22 cellular contexts compared by ENCODE assay signal in genomic region chr22:37254867-37255233, GRCh38. TPM values are rescaled to one million over a fixed set of nuclear protein-coding genes. Genes with fewer than 3 reads are reported as not detected.
DNase-seq lines count a peak whose midpoint lies in the region; ATAC-seq and TF ChIP-seq lines count a peak whose summit lies in the region.
"Had no signal": no experiment of that assay in that cellular context is flagged by ENCODE, and none has a peak within 500 bp of the region (broad histone marks: within the 10 kb centered on the region; RNA-seq: fewer than 3 reads in every experiment).

No MANE protein-coding gene starts in this region.

- no peak for TF ChIP-seq EP300 in gastroesophageal sphincter (IDR thresholded peaks at IDR 0.05)

- in situ Hi-C loops in SK-MEL-5 (cut with HindIII; ENCODE audit: low pct_unique_long_range_greater_than_20kb, low sequenced_read_pairs): no loop called here

- TF ChIP-seq CTCF in choroid plexus epithelial cell (conservative IDR thresholded peaks at IDR 0.05; ENCODE audit: low read depth, low read length) (no peak), gastroesophageal sphincter (IDR thresholded peaks at IDR 0.05) (no peak), Peyer's patch (IDR thresholded peaks at IDR 0.05) (no peak)

- H3K4me3 Mint-ChIP-seq in activated T-cell treated with anti-CD3 and anti-CD28 coated beads, Interleukin-2, amount 50 U/mL, for 4 hours: no peak overlapping the region
- H3K4me3 Mint-ChIP-seq: activated naive CD8-positive, alpha-beta T cell treated with anti-CD3 and anti-CD28 coated beads, Interleukin-2, amount 10 ng/mL, durations not matched to agents 7 days and 5 days; CD4-positive, alpha-beta memory T cell; T-cell had no signal

- H3K27ac ChIP-seq in gastroesophageal sphincter: no peak overlapping the region
- H3K27ac ChIP-seq in Peyer's patch: no peak overlapping the region
- H3K27ac ChIP-seq: heart right ventricle, neutrophil, sigmoid colon, upper lobe of right lung had no signal

- H3K27me3 Mint-ChIP-seq in activated T-cell treated with anti-CD3 and anti-CD28 coated beads, Interleukin-2, amount 50 U/mL, for 4 hours (ENCODE audit: low read depth): no peaks in the 10 kb centered on the region
- H3K27me3 Mint-ChIP-seq: T-cell had no signal

- no peak for DNase-seq in activated T-cell treated with anti-CD3 and anti-CD28 coated beads, Interleukin-2, amount 50 U/mL, for 4 hours
- no peak for DNase-seq in activated T-cell treated with anti-CD3 and anti-CD28 coated beads, Interleukin-2, amount 50 U/mL, for 1 hour
- DNase-seq in SK-MEL-5 (ENCODE audit: low read depth, low spot score): peak; percentile 30
- peak; percentile 73 for DNase-seq in choroid plexus epithelial cell (ENCODE audit: low read depth)
- peak; percentile 77 for DNase-seq in pulmonary artery endothelial cell (ENCODE audit: low read depth, low spot score)
- no peak for DNase-seq in medulla oblongata (ENCODE audit: extremely low spot score)
- DNase-seq in Peyer's patch: no peak
- DNase-seq: activated naive CD8-positive, alpha-beta T cell treated with anti-CD3 and anti-CD28 coated beads, Interleukin-2, amount 10 ng/mL, durations not matched to agents 7 days and 5 days; CD4-positive, alpha-beta memory T cell; heart right ventricle; kidney; MM.1S; NCI-H2029; NCI-H526 treated with DMSO at 0.1 percent for 48 hours; sigmoid colon; stimulated activated CD4-positive, alpha-beta T cell treated with anti-CD3 and anti-CD28 coated beads, Interleukin-4, amount 100 ng/mL, for 24 hours; T-cell had no signal

- peaks cover 95% of the 10 kb centered on the region for H3K27me3 ChIP-seq in gastroesophageal sphincter
- peaks cover 0 to 4% of the 10 kb centered on the region in 2 donors for H3K27me3 ChIP-seq in Peyer's patch
- H3K27me3 ChIP-seq: neutrophil had no signal

- TF ChIP-seq POLR2A in gastroesophageal sphincter (IDR thresholded peaks at IDR 0.05) (no peak), Peyer's patch (IDR thresholded peaks at IDR 0.05) (no peak)

- WGBS in gastroesophageal sphincter (ENCODE audit: low coverage in 1 of 2), 2 donors: 33 to 41% methylated on average over 4 to 5 of the region's 5 CpGs

- H3K4me1 ChIP-seq in gastroesophageal sphincter (no peaks in the 10 kb centered on the region), Peyer's patch (peaks cover 0 to 6% (median 0%) of the 10 kb centered on the region in 4 donors)
- H3K4me1 ChIP-seq: sigmoid colon, upper lobe of right lung had no signal

- H3K36me3 Mint-ChIP-seq in activated T-cell treated with anti-CD3 and anti-CD28 coated beads, Interleukin-2, amount 50 U/mL, for 4 hours (ENCODE audit: insufficient read depth): no peaks in the 10 kb centered on the region
- H3K36me3 Mint-ChIP-seq: activated naive CD8-positive, alpha-beta T cell treated with anti-CD3 and anti-CD28 coated beads, Interleukin-2, amount 10 ng/mL, durations not matched to agents 7 days and 5 days; CD4-positive, alpha-beta memory T cell; T-cell had no signal

- H3K36me3 ChIP-seq in gastroesophageal sphincter (no peaks in the 10 kb centered on the region), Peyer's patch (no peaks in the 10 kb centered on the region)
- H3K36me3 ChIP-seq: heart right ventricle, neutrophil, sigmoid colon, upper lobe of right lung had no signal

- ATAC-seq in activated T-cell treated with anti-CD3 and anti-CD28 coated beads, Interleukin-2, amount 50 U/mL, for 4 hours: peak; percentile 50 to 63
- ATAC-seq in gastroesophageal sphincter: no peak
- ATAC-seq: heart right ventricle, Panc1, upper lobe of right lung had no signal

- H3K4me1 Mint-ChIP-seq in activated T-cell treated with anti-CD3 and anti-CD28 coated beads, Interleukin-2, amount 50 U/mL, for 4 hours (ENCODE audit: low read depth): peaks cover 27% of the 10 kb centered on the region

- H3K4me3 ChIP-seq in choroid plexus epithelial cell (ENCODE audit: low read depth, low read length) (no peak overlapping the region), gastroesophageal sphincter (no peak overlapping the region), Peyer's patch (no peak overlapping the region)
- H3K4me3 ChIP-seq: heart right ventricle, sigmoid colon, upper lobe of right lung had no signal

- H3K9me3 ChIP-seq in gastroesophageal sphincter: no peaks in the 10 kb centered on the region
- no peaks in the 10 kb centered on the region for H3K9me3 ChIP-seq in Peyer's patch
- H3K9me3 ChIP-seq: heart right ventricle, neutrophil, sigmoid colon, upper lobe of right lung had no signal

- no peaks in the 10 kb centered on the region for H3K9me3 Mint-ChIP-seq in activated T-cell treated with anti-CD3 and anti-CD28 coated beads, Interleukin-2, amount 50 U/mL, for 4 hours
- H3K9me3 Mint-ChIP-seq: activated naive CD8-positive, alpha-beta T cell treated with anti-CD3 and anti-CD28 coated beads, Interleukin-2, amount 10 ng/mL, durations not matched to agents 7 days and 5 days; CD4-positive, alpha-beta memory T cell; T-cell had no signal

RNA-seq across cellular contexts. Expression of gene RAC2, which starts 10.8 kb away (rescaled TPM):
- total RNA-seq in activated T-cell treated with anti-CD3 and anti-CD28 coated beads, Interleukin-2, amount 50 U/mL, for 4 hours: 100 to 1,000 TPM; 388 to 432 (median 395) TPM
- total RNA-seq in SK-MEL-5 (2014; rRNA removed; shearing (Covaris generic)): not detected in 2 replicates
- polyA plus RNA-seq in SK-MEL-5 (2015; cell fraction: cytosol; rRNA removed): 0.14 TPM in 1 of 2 replicates, not detected in the other
- not detected in 2 replicates for polyA plus RNA-seq in SK-MEL-5 (2015; cell fraction: nucleus; rRNA removed)
- total RNA-seq in pulmonary artery endothelial cell (19.4 and 36.8 TPM in 2 replicates), gastroesophageal sphincter (10 to 100 TPM in 1 of 4 donors, 1 to 10 TPM in 3; 2.0 to 11.3 (median 6.4) TPM), Peyer's patch (100 to 1,000 TPM in 1 of 4 donors, 10 to 100 TPM in 3; 10.0 to 124 (median 20.6) TPM)

RNA-seq across cellular contexts. Expression of gene CYTH4, which starts 27.5 kb away (rescaled TPM):
- total RNA-seq in activated T-cell treated with anti-CD3 and anti-CD28 coated beads, Interleukin-2, amount 50 U/mL, for 4 hours: 10 to 100 TPM in 1 of 3 donors, 1 to 10 TPM in 2; 9.0 to 10.9 (median 9.7) TPM
- total RNA-seq in SK-MEL-5 (2014; rRNA removed; shearing (Covaris generic)): 0.08 and 0.11 TPM in 2 replicates
- not detected in 2 replicates for polyA plus RNA-seq in SK-MEL-5 (2015; cell fraction: cytosol; rRNA removed)
- polyA plus RNA-seq in SK-MEL-5 (2015; cell fraction: nucleus; rRNA removed): not detected in 2 replicates
- under 0.01 and 0.11 TPM in 2 replicates for total RNA-seq in pulmonary artery endothelial cell
- 10 to 100 TPM in 2 of 4 donors, 1 to 10 TPM in 2; 4.2 to 21.3 (median 9.3) TPM for total RNA-seq in gastroesophageal sphincter
- 10 to 100 TPM; 13.5 to 75.9 (median 22.5) TPM for total RNA-seq in Peyer's patch
- total RNA-seq: chondrocyte had no signal

RNA-seq across cellular contexts. Expression of gene SSTR3, which starts 42.6 kb away (rescaled TPM):
- total RNA-seq in activated T-cell treated with anti-CD3 and anti-CD28 coated beads, Interleukin-2, amount 50 U/mL, for 4 hours: 1 to 10 TPM; 1.7 to 2.3 (median 1.9) TPM
- total RNA-seq in SK-MEL-5 (2014; rRNA removed; shearing (Covaris generic)): not detected in 2 replicates
- not detected in 2 replicates for polyA plus RNA-seq in SK-MEL-5 (2015; cell fraction: cytosol; rRNA removed)
- not detected in 2 replicates for polyA plus RNA-seq in SK-MEL-5 (2015; cell fraction: nucleus; rRNA removed)
- not detected in 2 replicates for total RNA-seq in pulmonary artery endothelial cell
- not detected for total RNA-seq in gastroesophageal sphincter
- total RNA-seq in Peyer's patch: not detected
- total RNA-seq: chondrocyte, heart right ventricle, upper lobe of right lung had no signal
- polyA plus RNA-seq: heart right ventricle had no signal

Comparison
In these comparisons a context has a peak if more than half of its experiments do, and no peak if none do; other contexts are left out.
1. DNase-seq: peak in SK-MEL-5 (single experiment), choroid plexus epithelial cell (single experiment) and pulmonary artery endothelial cell (single experiment); none in activated T-cell treated with anti-CD3 and anti-CD28 coated beads, Interleukin-2, amount 50 U/mL, for 4 hours (single experiment), activated T-cell treated with anti-CD3 and anti-CD28 coated beads, Interleukin-2, amount 50 U/mL, for 1 hour (single experiment), medulla oblongata (single experiment) and Peyer's patch (0 of 3).